1 cellular context compared by ENCODE assay signal in the genomic region with DNA sequence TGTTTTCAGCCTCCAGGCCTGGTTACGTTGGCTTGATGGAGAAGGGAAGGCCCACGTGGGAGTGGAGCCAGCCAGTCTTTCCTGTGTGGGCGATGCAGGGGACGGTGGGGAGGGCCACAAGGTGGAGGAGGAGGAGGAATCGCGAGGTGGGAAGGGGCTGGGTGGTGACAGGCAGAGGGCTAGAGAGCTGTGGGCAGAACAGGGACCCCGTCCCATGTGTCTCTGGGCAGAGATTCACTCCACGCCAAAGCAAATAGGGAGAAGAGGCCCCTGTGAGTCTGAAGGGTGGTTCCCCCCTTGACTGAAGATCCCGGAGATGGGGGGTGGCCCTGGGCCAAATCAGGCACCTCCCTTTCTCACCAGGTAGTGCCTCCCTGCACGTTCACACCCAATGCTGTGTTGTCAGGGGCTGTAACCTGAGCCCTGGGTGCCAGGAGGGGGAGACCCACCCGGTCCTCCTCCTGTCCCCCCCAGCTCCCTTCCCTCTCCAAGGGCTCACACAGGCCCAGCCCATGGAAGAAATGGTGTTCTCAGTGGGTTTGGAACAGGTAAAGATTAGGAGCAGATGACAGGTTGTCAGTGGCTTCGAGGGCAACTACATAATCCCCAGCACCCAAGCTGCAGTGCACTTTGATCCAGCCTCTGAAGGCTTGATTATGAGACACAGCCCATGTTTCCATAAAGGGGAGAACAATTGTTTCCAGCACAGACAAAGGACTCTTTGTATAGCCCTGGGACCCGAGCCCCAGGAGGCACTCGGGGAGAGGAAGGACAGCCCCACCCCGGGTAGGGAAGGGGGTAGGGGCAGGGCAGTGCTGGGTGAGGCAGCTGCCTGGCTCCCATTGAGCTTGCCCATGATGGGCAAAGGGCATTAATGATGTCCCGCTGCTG.
TF ChIP-seq lines count a peak whose summit lies in the region.

No MANE protein-coding gene starts in this region.

TF ChIP-seq in H1, 55 proteins besides CTCF, POLR2A, EP300 and RAD21:
- TF ChIP-seq, protein P1, sequence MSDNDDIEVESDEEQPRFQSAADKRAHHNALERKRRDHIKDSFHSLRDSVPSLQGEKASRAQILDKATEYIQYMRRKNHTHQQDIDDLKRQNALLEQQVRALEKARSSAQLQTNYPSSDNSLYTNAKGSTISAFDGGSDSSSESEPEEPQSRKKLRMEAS (IDR thresholded peaks at IDR 0.05) = no peak
- no peak for TF ChIP-seq YY1 (IDR thresholded peaks at IDR 0.05; ENCODE audit: low read depth, low read length)
- TF ChIP-seq CEBPB (IDR thresholded peaks at IDR 0.05; ENCODE audit: low read depth, low read length) = no peak
- TF ChIP-seq CBX5 (IDR thresholded peaks at IDR 0.05; ENCODE audit: low read depth, low read length) = no peak
- TF ChIP-seq TAF7 (optimal IDR thresholded peaks at IDR 0.05; ENCODE audit: borderline replicate concordance, low read depth, low read length) = no peak
- TF ChIP-seq SIX5 (IDR thresholded peaks at IDR 0.05; ENCODE audit: low read depth, low read length) = no peak
- no peak for TF ChIP-seq GABPA (IDR thresholded peaks at IDR 0.05; ENCODE audit: borderline replicate concordance, insufficient read depth, low read length)
- no peak for TF ChIP-seq BACH1 (IDR thresholded peaks at IDR 0.05; ENCODE audit: low read length)
- TF ChIP-seq, protein P2, sequence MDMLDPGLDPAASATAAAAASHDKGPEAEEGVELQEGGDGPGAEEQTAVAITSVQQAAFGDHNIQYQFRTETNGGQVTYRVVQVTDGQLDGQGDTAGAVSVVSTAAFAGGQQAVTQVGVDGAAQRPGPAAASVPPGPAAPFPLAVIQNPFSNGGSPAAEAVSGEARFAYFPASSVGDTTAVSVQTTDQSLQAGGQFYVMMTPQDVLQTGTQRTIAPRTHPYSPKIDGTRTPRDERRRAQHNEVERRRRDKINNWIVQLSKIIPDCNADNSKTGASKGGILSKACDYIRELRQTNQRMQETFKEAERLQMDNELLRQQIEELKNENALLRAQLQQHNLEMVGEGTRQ (IDR thresholded peaks at IDR 0.05; ENCODE audit: low read length) = no peak
- TF ChIP-seq SUZ12 (IDR thresholded peaks at IDR 0.05; ENCODE audit: low read length) = no peak
TF ChIP-seq in H1: peak in this region for 0.
